Comparison of ENCODE assay signal across 14 cellular contexts in genomic region chr3:38457111-38458003, GRCh38. TPM values are rescaled to one million over a fixed set of nuclear protein-coding genes. Genes with fewer than 3 reads are reported as not detected.
DNase-seq lines count a peak whose midpoint lies in the region; ATAC-seq and TF ChIP-seq lines count a peak whose summit lies in the region.
"Had no signal": no experiment of that assay in that cellular context is flagged by ENCODE, and none has a peak within 500 bp of the region (broad histone marks: within the 10 kb centered on the region; RNA-seq: fewer than 3 reads in every experiment).

No MANE protein-coding gene starts in this region.

- H3K9me3 Mint-ChIP-seq in GM23338, result peaks cover 2% of the 10 kb centered on the region; the same call in 1 of the 3 replicates
- no peaks in the 10 kb centered on the region for H3K9me3 Mint-ChIP-seq in T-cell
- H3K9me3 Mint-ChIP-seq: dendritic cell treated with granulocyte-macrophage colony-stimulating factor and Interleukin-4, amounts not matched to agents 40 ng/mL and 50 ng/mL, for 4 days had no signal

- peaks cover 14% of the 10 kb centered on the region for H3F3A ChIP-seq in GM23338 (replicated peaks; ENCODE audit: low read depth)
- no peaks in the 10 kb centered on the region for H3F3A ChIP-seq in MM.1S (ENCODE audit: insufficient read depth, low read length)

- TF ChIP-seq CTCF in GM23338 (conservative IDR thresholded peaks at IDR 0.05; ENCODE audit: low read depth in 2 of 2), result no peak
- no peak for TF ChIP-seq CTCF in fibroblast of pulmonary artery (IDR thresholded peaks at IDR 0.05; ENCODE audit: low read length, missing control alignments)
- no peak for TF ChIP-seq CTCF in psoas muscle (IDR thresholded peaks at IDR 0.05)
- TF ChIP-seq CTCF in MM.1S (IDR thresholded peaks at IDR 0.05; ENCODE audit: low read length), result no peak

- peaks cover 32% of the 10 kb centered on the region for H3K4me1 ChIP-seq in GM23338 (ENCODE audit: insufficient read depth)
- peaks cover 70% of the 10 kb centered on the region for H3K4me1 ChIP-seq in psoas muscle
- peaks cover 5% of the 10 kb centered on the region for H3K4me1 ChIP-seq in MM.1S (ENCODE audit: low read length)

- H4K20me1 ChIP-seq in GM23338 (replicated peaks; ENCODE audit: insufficient read depth), result peaks cover 61% of the 10 kb centered on the region
- no peaks in the 10 kb centered on the region for H4K20me1 ChIP-seq in MM.1S (ENCODE audit: insufficient read depth, low read length)

- H3K9ac ChIP-seq in MM.1S (ENCODE audit: low read length), result no peak overlapping the region
- H3K9ac ChIP-seq: BLaER1 treated with 17β-estradiol and CSF1 and Interleukin-3, amounts not matched to agents 10 nM and 100 nM had no signal

- no peak overlapping the region for H3K27ac Mint-ChIP-seq in GM23338
- H3K27ac Mint-ChIP-seq in T-cell, result no peak overlapping the region
- H3K27ac Mint-ChIP-seq: dendritic cell treated with granulocyte-macrophage colony-stimulating factor and Interleukin-4, amounts not matched to agents 40 ng/mL and 50 ng/mL, for 4 days had no signal

- H3K27me3 ChIP-seq in GM23338 (ENCODE audit: insufficient read depth), result no peaks in the 10 kb centered on the region
- no peaks in the 10 kb centered on the region for H3K27me3 ChIP-seq in psoas muscle (ENCODE audit: insufficient read depth in 3 of 3, low read length in 2 of 3)
- no peaks in the 10 kb centered on the region for H3K27me3 ChIP-seq in MM.1S (replicated peaks; ENCODE audit: insufficient read depth, low read length)
- H3K27me3 ChIP-seq: ascending aorta; BLaER1 treated with 17β-estradiol and CSF1 and Interleukin-3, amounts not matched to agents 10 nM and 100 nM had no signal

- H3K9me2 ChIP-seq in GM23338 (ENCODE audit: insufficient read depth) (no peaks in the 10 kb centered on the region), MM.1S (replicated peaks; ENCODE audit: insufficient read depth, low read length) (no peaks in the 10 kb centered on the region)

- DNase-seq in GM23338 (ENCODE audit: low spot score) (peak; percentile 33), T-cell (no peak), fibroblast of pulmonary artery (ENCODE audit: low read depth) (peak; percentile 8), psoas muscle (no peak), NCI-H446 (lab: John Stamatoyannopoulos, UW) (no peak), MM.1S (no peak), KG1 (lab: John Stamatoyannopoulos, UW) (no peak)
- DNase-seq: activated effector memory CD4-positive, alpha-beta T cell treated with anti-CD3 and anti-CD28 coated beads, Interleukin-2, amount 50 U/mL, for 16 hours; retina; stimulated activated CD4-positive, alpha-beta T cell treated with anti-CD3 and anti-CD28 coated beads, Interleukin-1b, Interleukin-23, amount 100 ng/mL, for 48 hours had no signal

- H3K79me2 ChIP-seq in GM23338 (replicated peaks; ENCODE audit: insufficient read depth) (peaks cover 75% of the 10 kb centered on the region), MM.1S (ENCODE audit: low read length) (peaks cover 46% of the 10 kb centered on the region)

- ATAC-seq in GM23338 (no peak), T-cell (replicated peaks in 1 of 4) (no peak), psoas muscle (no peak), GM21381 (IDR thresholded peaks at IDR 0.05; ENCODE audit: unreplicated experiment) (no peak)

- no peak overlapping the region for H2AFZ ChIP-seq in GM23338
- no peak overlapping the region for H2AFZ ChIP-seq in MM.1S (ENCODE audit: low read length)

- CTCF ChIA-PET in T-cell (lab: Charles Lee), result no interaction called here

- H3K4me1 Mint-ChIP-seq in GM23338 (peaks cover 52% of the 10 kb centered on the region), T-cell (peaks cover 12 to 33% (median 21%) of the 10 kb centered on the region in 3 donors)

- peaks cover 2% of the 10 kb centered on the region; the same call in 1 of the 3 replicates for H3K36me3 Mint-ChIP-seq in GM23338 (ENCODE audit: low read depth)
- H3K36me3 Mint-ChIP-seq in T-cell, result no peaks in the 10 kb centered on the region

- POLR2A ChIA-PET in T-cell (lab: Charles Lee), result interaction anchor here in 1 of 2 donors (0.5 kb wide), 1 partner anchor 927 kb away, joined by 3 read pairs; no protein-coding TSS in a partner anchor

- H3K9me3 ChIP-seq in psoas muscle (no peaks in the 10 kb centered on the region), MM.1S (replicated peaks; ENCODE audit: insufficient read depth, low read length) (no peaks in the 10 kb centered on the region)
- H3K9me3 ChIP-seq: ascending aorta had no signal

- 75 to 83% (median 78%) methylated on average over 9 of the region's 9 CpGs for WGBS in psoas muscle, 3 donors

- H3K4me3 ChIP-seq in GM23338 (no peak overlapping the region), fibroblast of pulmonary artery (replicated peaks; ENCODE audit: low read depth, low read length) (no peak overlapping the region), psoas muscle (no peak overlapping the region), MM.1S (ENCODE audit: low read length) (no peak overlapping the region)
- H3K4me3 ChIP-seq: ascending aorta; BLaER1 treated with 17β-estradiol and CSF1 and Interleukin-3, amounts not matched to agents 10 nM and 100 nM had no signal

- H3K4me2 ChIP-seq in GM23338 (0 out of 2 replicates have a peak overlapping the region, but pooled peaks have one; percentile 43), MM.1S (ENCODE audit: low read depth, low read length) (no peak overlapping the region)

- H3K4me3 Mint-ChIP-seq in GM23338 (peak overlapping the region; percentile 21; the same call in 1 of the 3 replicates), T-cell (peak overlapping the region; percentile 13 to 97 (median 28))
- H3K4me3 Mint-ChIP-seq: dendritic cell treated with granulocyte-macrophage colony-stimulating factor and Interleukin-4, amounts not matched to agents 40 ng/mL and 50 ng/mL, for 4 days had no signal

- H3K27ac ChIP-seq in GM23338 (ENCODE audit: low read depth), result no peak overlapping the region
- peak overlapping the region; percentile 96 for H3K27ac ChIP-seq in psoas muscle
- H3K27ac ChIP-seq in MM.1S (ENCODE audit: low read length), result no peak overlapping the region
- H3K27ac ChIP-seq: ascending aorta; BLaER1 treated with 17β-estradiol and CSF1 and Interleukin-3, amounts not matched to agents 10 nM and 100 nM had no signal

- H3K27me3 Mint-ChIP-seq in GM23338 (ENCODE audit: insufficient read depth, low read depth, poor library complexity), result peaks cover 19% of the 10 kb centered on the region
- H3K27me3 Mint-ChIP-seq in T-cell, result peaks cover 0 to 5% of the 10 kb centered on the region in 2 donors

- intact Hi-C loops in psoas muscle (cut with DNase I), result loop anchor here in 1 of 2 donors (10.0 kb wide), 1 partner anchor 323 kb away; the partner anchor contains the start of genes ACAA1 and MYD88

- H3K36me3 ChIP-seq in GM23338 (ENCODE audit: insufficient read depth) (no peaks in the 10 kb centered on the region), psoas muscle (ENCODE audit: insufficient read depth in 1 of 2, low read depth in 1 of 2) (no peaks in the 10 kb centered on the region), MM.1S (replicated peaks; ENCODE audit: insufficient read depth, low read length) (no peaks in the 10 kb centered on the region)
- H3K36me3 ChIP-seq: ascending aorta had no signal

TF ChIP-seq in GM23338, 12 proteins besides CTCF, POLR2A, EP300 and RAD21:
- no peak for TF ChIP-seq NANOG (IDR thresholded peaks at IDR 0.05; ENCODE audit: borderline replicate concordance)
- TF ChIP-seq ZNF331 (CRISPR knock-in tag; IDR thresholded peaks at IDR 0.05; ENCODE audit: low read depth), result no peak
- no peak for TF ChIP-seq POLR2AphosphoS5 (IDR thresholded peaks at IDR 0.05; ENCODE audit: low read depth)
- no peak for TF ChIP-seq ETS1 (IDR thresholded peaks at IDR 0.05)
- no peak for TF ChIP-seq EZH2 (IDR thresholded peaks at IDR 0.05; ENCODE audit: low read depth, unreplicated experiment)

RNA-seq across cellular contexts. Expression of gene ACVR2B, which starts 3.7 kb away (rescaled TPM):
- 90.3 and 98.7 TPM in 2 replicates for total RNA-seq in GM23338 (2014; rRNA removed; shearing (Covaris generic))
- polyA plus RNA-seq in GM23338 (2016; fragmentation: Nextera tagmentation; extraction: Ambion mirVana) (25.3 and 27.9 TPM in 2 replicates), psoas muscle (1 to 10 TPM in 1 of 3 donors, under 1 TPM in 2; 0.59 to 1.6 (median 0.94) TPM)
- total RNA-seq in T-cell (10 to 100 TPM in 1 of 5 donors, 1 to 10 TPM in 4; 6.3 to 11.0 (median 8.1) TPM), psoas muscle (10 to 100 TPM in 1 of 4 donors, 1 to 10 TPM in 3; 3.4 to 11.9 (median 6.9) TPM)

RNA-seq across cellular contexts. Expression of gene EXOG, which starts 38.8 kb away (rescaled TPM):
- 7.9 and 11.3 TPM in 2 replicates for total RNA-seq in GM23338 (2014; rRNA removed; shearing (Covaris generic))
- polyA plus RNA-seq in GM23338 (2016; fragmentation: Nextera tagmentation; extraction: Ambion mirVana), result 6.7 and 9.7 TPM in 2 replicates
- 10 to 100 TPM; 21.5 to 24.8 (median 22.9) TPM for total RNA-seq in T-cell
- 10 to 100 TPM in 1 of 4 donors, 1 to 10 TPM in 3; 2.9 to 14.5 (median 6.1) TPM for total RNA-seq in psoas muscle
- polyA plus RNA-seq in psoas muscle, result 1 to 10 TPM; 3.2 to 5.4 (median 3.3) TPM

Comparison
In these comparisons a context has a peak if more than half of its experiments do, and no peak if none do; other contexts are left out.
1. DNase-seq: peak in GM23338 (single experiment) and fibroblast of pulmonary artery (single experiment); none in T-cell (0 of 34), psoas muscle (0 of 2), NCI-H446 (0 of 2), MM.1S (single experiment) and KG1 (single experiment).